1 cellular context compared by ENCODE assay signal in genomic region chrX:119389854-119390501, GRCh38.
TF ChIP-seq lines count a peak whose summit lies in the region.

No MANE protein-coding gene starts in this region.

TF ChIP-seq in GM23338, 12 proteins besides CTCF, POLR2A, EP300 and RAD21:
- TF ChIP-seq, protein P1, sequence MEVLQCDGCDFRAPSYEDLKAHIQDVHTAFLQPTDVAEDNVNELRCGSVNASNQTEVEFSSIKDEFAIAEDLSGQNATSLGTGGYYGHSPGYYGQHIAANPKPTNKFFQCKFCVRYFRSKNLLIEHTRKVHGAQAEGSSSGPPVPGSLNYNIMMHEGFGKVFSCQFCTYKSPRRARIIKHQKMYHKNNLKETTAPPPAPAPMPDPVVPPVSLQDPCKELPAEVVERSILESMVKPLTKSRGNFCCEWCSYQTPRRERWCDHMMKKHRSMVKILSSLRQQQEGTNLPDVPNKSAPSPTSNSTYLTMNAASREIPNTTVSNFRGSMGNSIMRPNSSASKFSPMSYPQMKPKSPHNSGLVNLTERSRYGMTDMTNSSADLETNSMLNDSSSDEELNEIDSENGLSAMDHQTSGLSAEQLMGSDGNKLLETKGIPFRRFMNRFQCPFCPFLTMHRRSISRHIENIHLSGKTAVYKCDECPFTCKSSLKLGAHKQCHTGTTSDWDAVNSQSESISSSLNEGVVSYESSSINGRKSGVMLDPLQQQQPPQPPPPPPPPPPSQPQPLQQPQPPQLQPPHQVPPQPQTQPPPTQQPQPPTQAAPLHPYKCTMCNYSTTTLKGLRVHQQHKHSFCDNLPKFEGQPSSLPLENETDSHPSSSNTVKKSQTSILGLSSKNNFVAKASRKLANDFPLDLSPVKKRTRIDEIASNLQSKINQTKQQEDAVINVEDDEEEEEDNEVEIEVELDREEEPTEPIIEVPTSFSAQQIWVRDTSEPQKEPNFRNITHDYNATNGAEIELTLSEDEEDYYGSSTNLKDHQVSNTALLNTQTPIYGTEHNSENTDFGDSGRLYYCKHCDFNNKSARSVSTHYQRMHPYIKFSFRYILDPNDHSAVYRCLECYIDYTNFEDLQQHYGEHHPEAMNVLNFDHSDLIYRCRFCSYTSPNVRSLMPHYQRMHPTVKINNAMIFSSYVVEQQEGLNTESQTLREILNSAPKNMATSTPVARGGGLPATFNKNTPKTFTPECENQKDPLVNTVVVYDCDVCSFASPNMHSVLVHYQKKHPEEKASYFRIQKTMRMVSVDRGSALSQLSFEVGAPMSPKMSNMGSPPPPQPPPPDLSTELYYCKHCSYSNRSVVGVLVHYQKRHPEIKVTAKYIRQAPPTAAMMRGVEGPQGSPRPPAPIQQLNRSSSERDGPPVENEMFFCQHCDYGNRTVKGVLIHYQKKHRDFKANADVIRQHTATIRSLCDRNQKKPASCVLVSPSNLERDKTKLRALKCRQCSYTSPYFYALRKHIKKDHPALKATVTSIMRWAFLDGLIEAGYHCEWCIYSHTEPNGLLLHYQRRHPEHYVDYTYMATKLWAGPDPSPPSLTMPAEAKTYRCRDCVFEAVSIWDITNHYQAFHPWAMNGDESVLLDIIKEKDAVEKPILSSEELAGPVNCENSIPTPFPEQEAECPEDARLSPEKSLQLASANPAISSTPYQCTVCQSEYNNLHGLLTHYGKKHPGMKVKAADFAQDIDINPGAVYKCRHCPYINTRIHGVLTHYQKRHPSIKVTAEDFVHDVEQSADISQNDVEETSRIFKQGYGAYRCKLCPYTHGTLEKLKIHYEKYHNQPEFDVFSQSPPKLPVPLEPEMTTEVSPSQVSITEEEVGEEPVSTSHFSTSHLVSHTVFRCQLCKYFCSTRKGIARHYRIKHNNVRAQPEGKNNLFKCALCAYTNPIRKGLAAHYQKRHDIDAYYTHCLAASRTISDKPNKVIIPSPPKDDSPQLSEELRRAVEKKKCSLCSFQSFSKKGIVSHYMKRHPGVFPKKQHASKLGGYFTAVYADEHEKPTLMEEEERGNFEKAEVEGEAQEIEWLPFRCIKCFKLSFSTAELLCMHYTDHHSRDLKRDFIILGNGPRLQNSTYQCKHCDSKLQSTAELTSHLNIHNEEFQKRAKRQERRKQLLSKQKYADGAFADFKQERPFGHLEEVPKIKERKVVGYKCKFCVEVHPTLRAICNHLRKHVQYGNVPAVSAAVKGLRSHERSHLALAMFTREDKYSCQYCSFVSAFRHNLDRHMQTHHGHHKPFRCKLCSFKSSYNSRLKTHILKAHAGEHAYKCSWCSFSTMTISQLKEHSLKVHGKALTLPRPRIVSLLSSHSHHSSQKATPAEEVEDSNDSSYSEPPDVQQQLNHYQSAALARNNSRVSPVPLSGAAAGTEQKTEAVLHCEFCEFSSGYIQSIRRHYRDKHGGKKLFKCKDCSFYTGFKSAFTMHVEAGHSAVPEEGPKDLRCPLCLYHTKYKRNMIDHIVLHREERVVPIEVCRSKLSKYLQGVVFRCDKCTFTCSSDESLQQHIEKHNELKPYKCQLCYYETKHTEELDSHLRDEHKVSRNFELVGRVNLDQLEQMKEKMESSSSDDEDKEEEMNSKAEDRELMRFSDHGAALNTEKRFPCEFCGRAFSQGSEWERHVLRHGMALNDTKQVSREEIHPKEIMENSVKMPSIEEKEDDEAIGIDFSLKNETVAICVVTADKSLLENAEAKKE (CRISPR knock-in tag; IDR thresholded peaks at IDR 0.05) = no peak
- no peak for TF ChIP-seq STAT1 (IDR thresholded peaks at IDR 0.05; ENCODE audit: unreplicated experiment)
- TF ChIP-seq EZH2 (IDR thresholded peaks at IDR 0.05; ENCODE audit: low read depth, unreplicated experiment) = no peak
- no peak for TF ChIP-seq JUNB (IDR thresholded peaks at IDR 0.05; ENCODE audit: unreplicated experiment)
- no peak for TF ChIP-seq CREB1 (CRISPR knock-in tag; IDR thresholded peaks at IDR 0.05; ENCODE audit: low read depth)
- TF ChIP-seq REST (IDR thresholded peaks at IDR 0.05; ENCODE audit: unreplicated experiment) = no peak
